Comparison of ENCODE assay signal across 12 cellular contexts in the genomic region with DNA sequence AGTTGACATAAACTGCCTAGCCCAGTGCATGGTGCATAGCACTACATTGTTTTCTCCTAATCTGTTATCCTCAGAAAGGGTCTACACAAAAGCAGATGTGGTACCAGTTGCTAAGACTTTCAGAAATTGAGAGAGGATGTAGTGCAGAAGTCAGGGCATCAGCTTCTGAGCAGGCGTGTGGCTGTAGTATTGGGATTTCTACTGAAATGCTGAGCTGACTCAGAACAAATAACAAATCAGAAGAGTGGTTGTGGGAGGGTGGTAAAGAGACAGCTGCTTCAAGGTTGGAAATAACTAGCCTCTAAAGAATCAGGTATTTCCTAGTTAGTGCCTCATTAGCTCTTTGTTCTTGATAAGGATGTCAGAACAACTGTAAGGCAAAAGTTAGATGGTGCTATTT.
A peak's percentile ranks its signal among the peaks of the same experiment; 100 is the strongest.
DNase-seq lines count a peak whose midpoint lies in the region; ATAC-seq, FAIRE-seq and TF ChIP-seq lines count a peak whose summit lies in the region.
"Had no signal": no experiment of that assay in that cellular context is flagged by ENCODE, and none has a peak within 500 bp of the region (broad histone marks: within the 10 kb centered on the region; RNA-seq: fewer than 3 reads in every experiment).

No MANE protein-coding gene starts in this region.

- H3K27me3 ChIP-seq in sigmoid colon (no peaks in the 10 kb centered on the region), WERI-Rb-1 (ENCODE audit: insufficient read depth, low read depth, severe bottlenecking) (no peaks in the 10 kb centered on the region)

- no peak overlapping the region for H3K4me3 ChIP-seq in sigmoid colon
- no peak overlapping the region for H3K4me3 ChIP-seq in WERI-Rb-1 (ENCODE audit: low read depth, low read length)

- FAIRE-seq in GM12891 (lab: Jason Lieb, UNC) = peak; percentile 83

- peak; percentile 69 for ATAC-seq in GM21381 (IDR thresholded peaks at IDR 0.05; ENCODE audit: unreplicated experiment)
- ATAC-seq: left ventricle myocardium superior had no signal

- intact Hi-C loops in sigmoid colon (cut with DNase I) = no loop called here

- H3K27ac ChIP-seq in sigmoid colon (no peak overlapping the region), WERI-Rb-1 (no peak overlapping the region)

- TF ChIP-seq CTCF in sigmoid colon (IDR thresholded peaks at IDR 0.05) (no peak), WERI-Rb-1 (IDR thresholded peaks at IDR 0.05; ENCODE audit: low read depth, low read length) (no peak)

- TF ChIP-seq POLR2A in GM12891 (IDR thresholded peaks at IDR 0.05; ENCODE audit: low read depth, low read length) (no peak), sigmoid colon (IDR thresholded peaks at IDR 0.05) (no peak)

- WGBS in sigmoid colon, 2 donors = 41 to 52% methylated on average over 1 of the region's 1 CpG

- H3K9me3 ChIP-seq in sigmoid colon (no peaks in the 10 kb centered on the region), WERI-Rb-1 (ENCODE audit: severe bottlenecking) (no peaks in the 10 kb centered on the region)

- H3K36me3 ChIP-seq in sigmoid colon = no peaks in the 10 kb centered on the region
- peaks cover 55% of the 10 kb centered on the region for H3K36me3 ChIP-seq in WERI-Rb-1

- H3K4me1 ChIP-seq in sigmoid colon = peaks cover 0 to 56% (median 21%) of the 10 kb centered on the region in 4 donors

- DNase-seq in GM12891 (ENCODE audit: insufficient read length, low spot score) = no peak
- peak; percentile 14 for DNase-seq in LoVo (ENCODE audit: low spot score)
- DNase-seq in iris pigment epithelial cell (ENCODE audit: low read depth) = peak; percentile 38
- no peak for DNase-seq in middle frontal gyrus (ENCODE audit: extremely low spot score, low spot score)
- DNase-seq in sigmoid colon = no peak
- no peak for DNase-seq in medulla oblongata (ENCODE audit: extremely low spot score)
- DNase-seq in WERI-Rb-1 = no peak
- DNase-seq: endodermal cell; left ventricle myocardium superior; NCI-H774; stimulated activated CD4-positive, alpha-beta T cell treated with anti-CD3 and anti-CD28 coated beads, Interleukin-4, amount 100 ng/mL, for 1 hour had no signal

- no peak for TF ChIP-seq EP300 in sigmoid colon (IDR thresholded peaks at IDR 0.05)

TF ChIP-seq in GM12891, 5 proteins besides CTCF, POLR2A, EP300 and RAD21:
- TF ChIP-seq SPI1 (IDR thresholded peaks at IDR 0.05; ENCODE audit: low read depth, low read length) = peak; percentile 29; the same call in 1 of the 2 replicates
- no peak for TF ChIP-seq PAX5 (IDR thresholded peaks at IDR 0.05; ENCODE audit: insufficient read depth, low read length, severe bottlenecking)
- no peak for TF ChIP-seq POU2F2 (IDR thresholded peaks at IDR 0.05; ENCODE audit: low read depth, low read length)

Comparison
In these comparisons a context has a peak if more than half of its experiments do, and no peak if none do; other contexts are left out.
1. DNase-seq: peak in LoVo (single experiment) and iris pigment epithelial cell (single experiment); none in GM12891 (single experiment), middle frontal gyrus (single experiment), sigmoid colon (single experiment), medulla oblongata (single experiment) and WERI-Rb-1 (single experiment).